12 cellular contexts compared by ENCODE assay signal in the genomic region with DNA sequence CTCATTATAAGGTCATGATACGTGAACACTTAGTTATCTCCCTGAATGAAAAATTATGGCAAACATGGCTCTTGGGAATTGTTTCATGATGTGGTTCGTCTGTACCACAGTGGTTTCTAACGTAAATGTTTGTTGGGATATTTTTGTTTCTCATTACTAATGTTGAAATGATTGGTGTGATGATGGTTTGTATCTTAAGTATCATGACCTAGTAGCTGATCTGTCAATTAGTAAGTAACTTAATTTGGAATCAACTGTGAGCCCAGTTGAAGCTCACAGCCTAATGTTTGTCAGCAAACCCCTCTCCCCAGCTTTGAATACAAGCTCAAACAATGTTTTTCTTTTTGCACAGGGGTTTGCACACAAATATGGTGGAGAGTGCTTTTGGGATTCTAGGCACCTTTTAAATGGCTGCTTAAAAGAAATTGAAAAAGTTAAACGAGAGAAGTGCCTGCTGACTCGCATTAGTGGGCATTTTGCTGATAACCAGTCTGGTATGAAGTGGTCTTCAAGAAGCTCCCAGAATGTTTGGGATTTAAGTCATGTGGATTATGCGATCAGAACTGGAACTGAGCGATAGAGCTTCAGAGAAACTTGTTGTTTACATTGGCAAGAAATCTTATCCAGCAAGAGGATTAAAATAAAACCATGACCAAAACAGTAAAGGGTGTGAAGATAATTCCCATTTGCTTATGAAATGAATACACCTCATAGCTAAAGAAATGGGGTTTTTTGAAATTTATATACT.
DNase-seq lines count a peak whose midpoint lies in the region; ATAC-seq and TF ChIP-seq lines count a peak whose summit lies in the region.
"Had no signal": no experiment of that assay in that cellular context is flagged by ENCODE, and none has a peak within 500 bp of the region (broad histone marks: within the 10 kb centered on the region; RNA-seq: fewer than 3 reads in every experiment).

No MANE protein-coding gene starts in this region.

- no peaks in the 10 kb centered on the region for H3K4me1 Mint-ChIP-seq in stimulated activated naive B cell treated with anti-CD40 and anti-IgM and Interleukin-4, amounts not matched to agents 10 μg/mL and 1 μg/mL and 100 μg/mL, for 72 hours
- peaks cover 13% of the 10 kb centered on the region for H3K4me1 Mint-ChIP-seq in WTC11
- H3K4me1 Mint-ChIP-seq: central memory CD8-positive, alpha-beta T cell had no signal

- TF ChIP-seq CTCF in LNCaP clone FGC (IDR thresholded peaks at IDR 0.05; ENCODE audit: control insufficient read depth, extremely low read depth, insufficient read depth) (no peak), body of pancreas (IDR thresholded peaks at IDR 0.05) (no peak), tibial artery (IDR thresholded peaks at IDR 0.05) (no peak), WTC11 (IDR thresholded peaks at IDR 0.05) (no peak)

- H3K27me3 Mint-ChIP-seq in stimulated activated naive B cell treated with anti-CD40 and anti-IgM and Interleukin-4, amounts not matched to agents 10 μg/mL and 1 μg/mL and 100 μg/mL, for 72 hours: no peaks in the 10 kb centered on the region
- peaks cover 3% of the 10 kb centered on the region; the same call in 1 of the 2 replicates for H3K27me3 Mint-ChIP-seq in WTC11 (ENCODE audit: low read depth)
- H3K27me3 Mint-ChIP-seq: central memory CD8-positive, alpha-beta T cell had no signal

- peaks cover 2 to 3% of the 10 kb centered on the region in 2 donors for H3K36me3 Mint-ChIP-seq in stimulated activated naive B cell treated with anti-CD40 and anti-IgM and Interleukin-4, amounts not matched to agents 10 μg/mL and 1 μg/mL and 100 μg/mL, for 72 hours
- peaks cover 22% of the 10 kb centered on the region for H3K36me3 Mint-ChIP-seq in WTC11

- ATAC-seq in body of pancreas: peak; percentile 76
- no peak for ATAC-seq in stimulated activated naive B cell treated with anti-CD40 and anti-IgM and Interleukin-4, amounts not matched to agents 10 μg/mL and 1 μg/mL and 100 μg/mL, for 72 hours (replicated peaks)
- no peak for ATAC-seq in WTC11

- H3K27ac Mint-ChIP-seq in stimulated activated naive B cell treated with anti-CD40 and anti-IgM and Interleukin-4, amounts not matched to agents 10 μg/mL and 1 μg/mL and 100 μg/mL, for 72 hours: no peak overlapping the region
- no peak overlapping the region; the same call in 1 of the 2 replicates for H3K27ac Mint-ChIP-seq in WTC11

- WGBS in body of pancreas, 2 donors: 41 to 51% methylated on average over 7 of the region's 7 CpGs

- DNase-seq in LNCaP clone FGC (ENCODE audit: low read depth) (peak; percentile 54), body of pancreas (no peak), iris pigment epithelial cell (ENCODE audit: low read depth) (peak; percentile 84), tibial artery (no peak), SHP77 (lab: John Stamatoyannopoulos, UW) (no peak), WTC11 (ENCODE audit: low spot score) (no peak)
- DNase-seq in stimulated activated naive B cell treated with anti-CD40 and anti-IgM and Interleukin-4, amounts not matched to agents 10 μg/mL and 1 μg/mL and 100 μg/mL, for 72 hours: no peak
- no peak for DNase-seq in effector memory CD4-positive, alpha-beta T cell
- DNase-seq: activated T-cell treated with anti-CD3 and anti-CD28 coated beads for 4 hours, heart left ventricle, midbrain had no signal

- H3K36me3 ChIP-seq in body of pancreas (replicated peaks in 1 of 2; ENCODE audit: insufficient read depth in 1 of 2, low read depth in 2 of 2) (no peaks in the 10 kb centered on the region), tibial artery (no peaks in the 10 kb centered on the region)
- H3K36me3 ChIP-seq in effector memory CD4-positive, alpha-beta T cell (ENCODE audit: control insufficient read depth, insufficient read depth, low read length): no peaks in the 10 kb centered on the region
- H3K36me3 ChIP-seq: heart left ventricle had no signal

- no peak for TF ChIP-seq POLR2A in body of pancreas (IDR thresholded peaks at IDR 0.05)

- H3K9me3 ChIP-seq in body of pancreas: no peaks in the 10 kb centered on the region
- no peaks in the 10 kb centered on the region for H3K9me3 ChIP-seq in tibial artery
- no peaks in the 10 kb centered on the region for H3K9me3 ChIP-seq in effector memory CD4-positive, alpha-beta T cell (ENCODE audit: control insufficient read depth, low read length)

- H3K27ac ChIP-seq in body of pancreas: peak overlapping the region; percentile 35 to 80 (median 74)
- peak overlapping the region; percentile 25 to 44 for H3K27ac ChIP-seq in tibial artery
- no peak overlapping the region for H3K27ac ChIP-seq in effector memory CD4-positive, alpha-beta T cell (ENCODE audit: insufficient read depth, low read length, poor library complexity, severe bottlenecking)
- H3K27ac ChIP-seq: heart left ventricle had no signal

- peaks cover 2% of the 10 kb centered on the region in 2 donors for H3K9me3 Mint-ChIP-seq in stimulated activated naive B cell treated with anti-CD40 and anti-IgM and Interleukin-4, amounts not matched to agents 10 μg/mL and 1 μg/mL and 100 μg/mL, for 72 hours
- H3K9me3 Mint-ChIP-seq in WTC11: peaks cover 23% of the 10 kb centered on the region
- H3K9me3 Mint-ChIP-seq: central memory CD8-positive, alpha-beta T cell had no signal

- intact Hi-C loops in body of pancreas (cut with DNase I): no loop called here
- intact Hi-C loops in tibial artery (cut with DNase I; ENCODE audit: low total_unique reads): no loop called here

- POLR2A ChIA-PET in WTC11 (lab: Charles Lee): no interaction called here

- CTCF ChIA-PET in WTC11 (lab: Charles Lee): interaction anchor here (2.0 kb wide), 1 partner anchor 8 kb away, joined by 19 read pairs; no protein-coding TSS in a partner anchor

- H3K27me3 ChIP-seq in body of pancreas (no peaks in the 10 kb centered on the region), tibial artery (no peaks in the 10 kb centered on the region)
- no peaks in the 10 kb centered on the region for H3K27me3 ChIP-seq in effector memory CD4-positive, alpha-beta T cell (replicated peaks; ENCODE audit: control insufficient read depth, insufficient read depth, low read length, poor library complexity, severe bottlenecking)
- H3K27me3 ChIP-seq: heart left ventricle had no signal

- H3K4me3 Mint-ChIP-seq in stimulated activated naive B cell treated with anti-CD40 and anti-IgM and Interleukin-4, amounts not matched to agents 10 μg/mL and 1 μg/mL and 100 μg/mL, for 72 hours: no peak overlapping the region
- H3K4me3 Mint-ChIP-seq in WTC11: no peak overlapping the region
- H3K4me3 Mint-ChIP-seq: central memory CD8-positive, alpha-beta T cell had no signal

- H3K4me3 ChIP-seq in LNCaP clone FGC (ENCODE audit: low read depth, low read length) (peak overlapping the region; percentile 22; the same call in 1 of the 2 replicates), body of pancreas (no peak overlapping the region), tibial artery (no peak overlapping the region)
- no peak overlapping the region for H3K4me3 ChIP-seq in effector memory CD4-positive, alpha-beta T cell (ENCODE audit: insufficient read depth, low read depth, low read length, poor library complexity, severe bottlenecking)
- H3K4me3 ChIP-seq: heart left ventricle had no signal

- H3K4me1 ChIP-seq in body of pancreas (peaks cover 15% of the 10 kb centered on the region), tibial artery (peaks cover 0 to 27% (median 12%) of the 10 kb centered on the region in 4 donors)
- H3K4me1 ChIP-seq in effector memory CD4-positive, alpha-beta T cell (ENCODE audit: control insufficient read depth, insufficient read depth, low read length, poor library complexity, severe bottlenecking): no peaks in the 10 kb centered on the region

TF ChIP-seq in WTC11, 78 proteins besides CTCF, POLR2A, EP300 and RAD21 (continues in another document):
- TF ChIP-seq NR3C1 (CRISPR knock-in tag; conservative IDR thresholded peaks at IDR 0.05; ENCODE audit: low read depth) (no peak), FOXP1 (CRISPR knock-in tag; IDR thresholded peaks at IDR 0.05; ENCODE audit: borderline replicate concordance) (no peak), SMAD4 (CRISPR knock-in tag; IDR thresholded peaks at IDR 0.05) (no peak), FOXJ3 (CRISPR knock-in tag; IDR thresholded peaks at IDR 0.05; ENCODE audit: borderline replicate concordance) (no peak), PRRX2 (CRISPR knock-in tag; IDR thresholded peaks at IDR 0.05) (no peak), RORB (CRISPR knock-in tag; IDR thresholded peaks at IDR 0.05) (no peak)
- TF ChIP-seq, protein P1, sequence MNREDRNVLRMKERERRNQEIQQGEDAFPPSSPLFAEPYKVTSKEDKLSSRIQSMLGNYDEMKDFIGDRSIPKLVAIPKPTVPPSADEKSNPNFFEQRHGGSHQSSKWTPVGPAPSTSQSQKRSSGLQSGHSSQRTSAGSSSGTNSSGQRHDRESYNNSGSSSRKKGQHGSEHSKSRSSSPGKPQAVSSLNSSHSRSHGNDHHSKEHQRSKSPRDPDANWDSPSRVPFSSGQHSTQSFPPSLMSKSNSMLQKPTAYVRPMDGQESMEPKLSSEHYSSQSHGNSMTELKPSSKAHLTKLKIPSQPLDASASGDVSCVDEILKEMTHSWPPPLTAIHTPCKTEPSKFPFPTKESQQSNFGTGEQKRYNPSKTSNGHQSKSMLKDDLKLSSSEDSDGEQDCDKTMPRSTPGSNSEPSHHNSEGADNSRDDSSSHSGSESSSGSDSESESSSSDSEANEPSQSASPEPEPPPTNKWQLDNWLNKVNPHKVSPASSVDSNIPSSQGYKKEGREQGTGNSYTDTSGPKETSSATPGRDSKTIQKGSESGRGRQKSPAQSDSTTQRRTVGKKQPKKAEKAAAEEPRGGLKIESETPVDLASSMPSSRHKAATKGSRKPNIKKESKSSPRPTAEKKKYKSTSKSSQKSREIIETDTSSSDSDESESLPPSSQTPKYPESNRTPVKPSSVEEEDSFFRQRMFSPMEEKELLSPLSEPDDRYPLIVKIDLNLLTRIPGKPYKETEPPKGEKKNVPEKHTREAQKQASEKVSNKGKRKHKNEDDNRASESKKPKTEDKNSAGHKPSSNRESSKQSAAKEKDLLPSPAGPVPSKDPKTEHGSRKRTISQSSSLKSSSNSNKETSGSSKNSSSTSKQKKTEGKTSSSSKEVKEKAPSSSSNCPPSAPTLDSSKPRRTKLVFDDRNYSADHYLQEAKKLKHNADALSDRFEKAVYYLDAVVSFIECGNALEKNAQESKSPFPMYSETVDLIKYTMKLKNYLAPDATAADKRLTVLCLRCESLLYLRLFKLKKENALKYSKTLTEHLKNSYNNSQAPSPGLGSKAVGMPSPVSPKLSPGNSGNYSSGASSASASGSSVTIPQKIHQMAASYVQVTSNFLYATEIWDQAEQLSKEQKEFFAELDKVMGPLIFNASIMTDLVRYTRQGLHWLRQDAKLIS (CRISPR knock-in tag; IDR thresholded peaks at IDR 0.05; ENCODE audit: borderline replicate concordance): no peak

Comparison
In these comparisons a context has a peak if more than half of its experiments do, and no peak if none do; other contexts are left out.
1. DNase-seq: peak in LNCaP clone FGC (single experiment) and iris pigment epithelial cell (single experiment); none in body of pancreas (0 of 4), tibial artery (0 of 2), stimulated activated naive B cell treated with anti-CD40 and anti-IgM and Interleukin-4, amounts not matched to agents 10 μg/mL and 1 μg/mL and 100 μg/mL, for 72 hours (single experiment), effector memory CD4-positive, alpha-beta T cell (0 of 3), SHP77 (0 of 2) and WTC11 (single experiment).